Comparison of ENCODE assay signal across 1 cellular context in the genomic region with DNA sequence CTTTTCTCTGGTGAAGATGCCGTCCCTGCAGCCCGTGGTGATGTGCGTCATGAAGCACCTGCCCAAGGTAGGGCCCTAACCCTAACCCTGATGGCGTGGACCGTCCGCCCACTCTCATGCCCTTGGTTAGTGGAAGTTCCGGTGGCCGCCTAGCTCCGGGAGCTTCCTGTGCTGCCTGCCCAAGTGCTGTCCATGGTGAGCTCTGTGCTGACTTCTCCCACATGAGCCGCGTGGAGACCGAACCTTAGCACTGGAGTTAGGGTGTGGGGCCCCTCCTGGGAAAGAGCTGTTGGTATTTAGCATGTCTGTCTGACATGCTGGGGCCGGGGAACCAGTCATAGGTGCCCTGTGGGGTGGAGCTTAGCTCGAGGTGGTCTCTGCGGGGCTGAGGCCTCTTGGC.
TF ChIP-seq lines count a peak whose summit lies in the region.

No MANE protein-coding gene starts in this region.

TF ChIP-seq in HepG2, 621 proteins besides CTCF, POLR2A, EP300 and RAD21:
- TF ChIP-seq PRPF4 (IDR thresholded peaks at IDR 0.05; ENCODE audit: low read depth, low read length, poor library complexity, severe bottlenecking): no peak
- no peak for TF ChIP-seq SNAI1 (CRISPR knock-in tag; IDR thresholded peaks at IDR 0.05; ENCODE audit: borderline replicate concordance)
- TF ChIP-seq TERF1 (CRISPR knock-in tag; IDR thresholded peaks at IDR 0.05): no peak
- TF ChIP-seq ZNF598 (CRISPR knock-in tag; IDR thresholded peaks at IDR 0.05; ENCODE audit: borderline replicate concordance): 0 out of 2 replicates have a peak, but pooled peaks have one; percentile 57
- TF ChIP-seq ZNF574 (CRISPR knock-in tag; IDR thresholded peaks at IDR 0.05): no peak
- no peak for TF ChIP-seq TFE3 (CRISPR knock-in tag; IDR thresholded peaks at IDR 0.05)
- TF ChIP-seq ZNF121 (CRISPR knock-in tag; IDR thresholded peaks at IDR 0.05): no peak
- no peak for TF ChIP-seq ZNF792 (CRISPR knock-in tag; IDR thresholded peaks at IDR 0.05)
- TF ChIP-seq PAX8 (CRISPR knock-in tag; IDR thresholded peaks at IDR 0.05; ENCODE audit: borderline replicate concordance): no peak
- TF ChIP-seq ZNF547 (CRISPR knock-in tag; IDR thresholded peaks at IDR 0.05): peak; percentile 52; the same call in 1 of the 2 replicates
- peak in 1 of 2 experiments; percentile 63; a peak in 2 of 4 replicates for TF ChIP-seq REST (IDR thresholded peaks at IDR 0.05; ENCODE audit: borderline replicate concordance in 1 of 2, low read depth in 1 of 2, low read length in 2 of 2)
- no peak for TF ChIP-seq ASH2L (IDR thresholded peaks at IDR 0.05; ENCODE audit: insufficient read length, low read depth, low read length)
- TF ChIP-seq ZFYVE20 (CRISPR knock-in tag; IDR thresholded peaks at IDR 0.05; ENCODE audit: borderline replicate concordance, low read depth): no peak
- no peak for TF ChIP-seq POLR2G (IDR thresholded peaks at IDR 0.05; ENCODE audit: low read depth, low read length)
